ENCODE assay signal across 16 cellular contexts in the genomic region with DNA sequence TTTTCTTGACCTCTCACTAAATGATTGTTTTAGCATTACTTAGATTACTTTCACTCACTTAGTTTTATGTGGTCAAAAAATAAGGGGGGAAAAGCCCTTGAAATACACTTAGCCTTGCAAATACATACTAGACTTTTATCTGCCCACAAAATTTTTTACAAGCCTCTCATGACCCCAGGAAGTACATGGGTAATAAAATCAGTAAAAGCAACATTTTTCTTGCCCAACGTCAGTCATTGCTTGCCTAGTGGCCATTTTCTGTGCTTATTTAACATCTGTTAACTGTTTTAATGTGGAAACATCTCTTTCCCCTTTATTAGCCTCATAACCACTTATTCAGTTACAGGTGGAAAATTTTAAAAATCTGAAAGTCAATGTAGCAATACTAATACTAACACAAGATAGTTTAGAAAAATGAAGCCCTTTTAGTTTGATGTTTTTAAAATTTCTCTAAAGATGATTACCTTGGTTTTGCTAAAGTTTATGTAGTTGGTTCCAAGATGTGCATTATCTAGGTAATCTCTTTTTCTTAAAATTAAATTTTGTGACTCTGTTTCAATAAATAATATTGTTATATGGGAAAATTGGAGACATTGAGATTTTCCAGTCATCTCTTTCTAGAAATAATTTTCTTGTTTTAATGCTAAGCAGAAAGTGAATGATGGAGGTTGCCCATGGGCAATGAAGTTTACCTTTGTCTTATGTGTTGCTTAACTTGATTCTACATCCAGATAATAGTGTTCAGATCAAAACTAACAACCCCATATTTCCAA.
DNase-seq lines count a peak whose midpoint lies in the region; ATAC-seq and TF ChIP-seq lines count a peak whose summit lies in the region.
"Had no signal": no experiment of that assay in that cellular context is flagged by ENCODE, and none has a peak within 500 bp of the region (broad histone marks: within the 10 kb centered on the region; RNA-seq: fewer than 3 reads in every experiment).

No MANE protein-coding gene starts in this region.

- H3K23ac ChIP-seq in IMR-90 (ENCODE audit: low read depth, low read length) (no peak overlapping the region), mesenchymal stem cell (ENCODE audit: low read length in 2 of 2) (no peak overlapping the region), neuronal stem cell (ENCODE audit: low read depth, low read length, poor library complexity) (no peak overlapping the region)

- in situ Hi-C loops in IMR-90 (cut with MboI; ENCODE audit: low sequenced_read_pairs) = no loop called here

- no peak overlapping the region for H3K4me3 Mint-ChIP-seq in chondrocyte (ENCODE audit: unreplicated experiment)
- H3K4me3 Mint-ChIP-seq: activated naive CD4-positive, alpha-beta T cell treated with anti-CD3 and anti-CD28 coated beads, Interleukin-2, amount 50 U/mL, for 24 hours; CD8-positive, alpha-beta memory T cell had no signal

- H2AFZ ChIP-seq in IMR-90 (replicated peaks; ENCODE audit: low read length, poor library complexity) (no peak overlapping the region), mesenchymal stem cell (ENCODE audit: low read depth, low read length) (no peak overlapping the region), neuronal stem cell (ENCODE audit: low read length) (no peak overlapping the region)
- H2AFZ ChIP-seq: PC-9 had no signal

- H3K9ac ChIP-seq in IMR-90 (ENCODE audit: low read depth, low read length) (no peak overlapping the region), mesenchymal stem cell (ENCODE audit: low read length) (no peak overlapping the region), neuronal stem cell (ENCODE audit: low read depth, low read length, poor library complexity) (no peak overlapping the region)

- no peaks in the 10 kb centered on the region for H3K27me3 ChIP-seq in IMR-90 (ENCODE audit: control insufficient read depth, insufficient read depth, low read length)
- no peaks in the 10 kb centered on the region for H3K27me3 ChIP-seq in mesenchymal stem cell (ENCODE audit: control insufficient read depth in 1 of 2, insufficient read depth in 1 of 2, low read length in 2 of 2)
- no peaks in the 10 kb centered on the region for H3K27me3 ChIP-seq in neuronal stem cell (ENCODE audit: control insufficient read depth in 3 of 3, insufficient read depth in 3 of 3, low read depth in 1 of 3, low read length in 3 of 3)
- H3K27me3 ChIP-seq: transverse colon had no signal

- H4K5ac ChIP-seq in IMR-90 (ENCODE audit: low read depth, low read length) = no peak overlapping the region

- H3K56ac ChIP-seq in IMR-90 (ENCODE audit: extremely low read depth, insufficient read depth, low read length) = no peak overlapping the region

- H2AK9ac ChIP-seq in IMR-90 (replicated peaks; ENCODE audit: low read depth, low read length, poor library complexity) = no peak overlapping the region

- H3K4me1 ChIP-seq in IMR-90 (ENCODE audit: control insufficient read depth, insufficient read depth, low read length) (no peaks in the 10 kb centered on the region), mesenchymal stem cell (ENCODE audit: control insufficient read depth, insufficient read depth, low read depth, low read length) (peaks cover 3% of the 10 kb centered on the region), neuronal stem cell (ENCODE audit: control insufficient read depth in 2 of 2, insufficient read depth in 1 of 2, low read depth in 1 of 2, low read length in 2 of 2) (peaks cover 6 to 7% of the 10 kb centered on the region in 2 donors)

- TF ChIP-seq POLR2A in IMR-90 (IDR thresholded peaks at IDR 0.05; ENCODE audit: low read depth, low read length) = no peak

- H4K91ac ChIP-seq in IMR-90 (ENCODE audit: insufficient read depth, low read depth, low read length) (no peak overlapping the region), mesenchymal stem cell (ENCODE audit: low read length) (no peak overlapping the region), neuronal stem cell (ENCODE audit: low read depth, low read length, poor library complexity) (no peak overlapping the region)

- no peak overlapping the region for H3K18ac ChIP-seq in IMR-90 (ENCODE audit: low read depth, low read length)
- H3K18ac ChIP-seq in mesenchymal stem cell (ENCODE audit: low read depth in 1 of 2, low read length in 2 of 2) = no peak overlapping the region
- H3K18ac ChIP-seq in neuronal stem cell (ENCODE audit: low read length) = no peak overlapping the region

- no peak for ATAC-seq in IMR-90 (ENCODE audit: low read depth)
- ATAC-seq: A549 had no signal

- CTCF ChIA-PET in IMR-90 (lab: Yijun Ruan, JAX) = no interaction called here

- H3K36me3 Mint-ChIP-seq in chondrocyte (ENCODE audit: low read depth) = no peaks in the 10 kb centered on the region

- peaks cover 3% of the 10 kb centered on the region for H3K9me3 Mint-ChIP-seq in chondrocyte (ENCODE audit: low read depth)
- H3K9me3 Mint-ChIP-seq: activated naive CD4-positive, alpha-beta T cell treated with anti-CD3 and anti-CD28 coated beads, Interleukin-2, amount 50 U/mL, for 24 hours had no signal

- H3K14ac ChIP-seq in IMR-90 (replicated peaks; ENCODE audit: low read depth, low read length) (no peak overlapping the region), mesenchymal stem cell (ENCODE audit: low read length in 2 of 2) (no peak overlapping the region), neuronal stem cell (ENCODE audit: low read length) (no peak overlapping the region)

- H3K4me1 Mint-ChIP-seq in chondrocyte (ENCODE audit: low read depth) = peaks cover 17% of the 10 kb centered on the region
- H3K4me1 Mint-ChIP-seq: activated naive CD4-positive, alpha-beta T cell treated with anti-CD3 and anti-CD28 coated beads, Interleukin-2, amount 50 U/mL, for 24 hours had no signal

- H3K9me3 ChIP-seq in IMR-90 (ENCODE audit: control insufficient read depth, insufficient read depth, low read length) (no peaks in the 10 kb centered on the region), mesenchymal stem cell (ENCODE audit: control insufficient read depth, low read length) (no peaks in the 10 kb centered on the region), neuronal stem cell (replicated peaks in 1 of 2; ENCODE audit: control insufficient read depth in 2 of 2, insufficient read depth in 1 of 2, low read depth in 1 of 2, low read length in 2 of 2) (peaks cover 0 to 8% of the 10 kb centered on the region in 2 donors)
- H3K9me3 ChIP-seq: A549, transverse colon had no signal

- no peaks in the 10 kb centered on the region for H4K20me1 ChIP-seq in IMR-90 (ENCODE audit: insufficient read depth, low read length)

- H2BK5ac ChIP-seq in IMR-90 (ENCODE audit: low read depth, low read length, poor library complexity, severe bottlenecking) = no peak overlapping the region
- H2BK5ac ChIP-seq in mesenchymal stem cell (ENCODE audit: low read depth, low read length, poor library complexity, severe bottlenecking) = no peak overlapping the region
- no peak overlapping the region for H2BK5ac ChIP-seq in neuronal stem cell (ENCODE audit: low read length)

- no peaks in the 10 kb centered on the region for H3K79me1 ChIP-seq in IMR-90 (ENCODE audit: low read depth in 1 of 2, low read length in 2 of 2)
- H3K79me1 ChIP-seq in mesenchymal stem cell (replicated peaks; ENCODE audit: low read length, poor library complexity, severe bottlenecking) = no peaks in the 10 kb centered on the region
- H3K79me1 ChIP-seq in neuronal stem cell (ENCODE audit: low read depth, low read length) = no peaks in the 10 kb centered on the region

- H3K4me3 ChIP-seq in AG09309 (ENCODE audit: control insufficient read depth, low read depth, low read length) = no peak overlapping the region
- no peak overlapping the region for H3K4me3 ChIP-seq in IMR-90 (ENCODE audit: insufficient read depth, low read depth, low read length)
- H3K4me3 ChIP-seq in mesenchymal stem cell (ENCODE audit: insufficient read depth in 1 of 2, low read depth in 1 of 2, low read length in 2 of 2) = no peak overlapping the region
- no peak overlapping the region for H3K4me3 ChIP-seq in neuronal stem cell (ENCODE audit: low read length in 2 of 2)
- H3K4me3 ChIP-seq: A549, PC-9, transverse colon had no signal

- no peaks in the 10 kb centered on the region; the same call in 1 of the 2 replicates for H3K36me3 ChIP-seq in IMR-90 (ENCODE audit: control insufficient read depth, insufficient read depth, low read length)
- H3K36me3 ChIP-seq in mesenchymal stem cell (ENCODE audit: control insufficient read depth in 1 of 2, insufficient read depth in 2 of 2, low read depth in 1 of 2, low read length in 2 of 2) = peaks cover 0 to 1% of the 10 kb centered on the region in 2 experiments
- H3K36me3 ChIP-seq in neuronal stem cell (replicated peaks in 1 of 2; ENCODE audit: control insufficient read depth in 2 of 2, insufficient read depth in 2 of 2, low read length in 2 of 2) = peaks cover 0 to 59% of the 10 kb centered on the region in 2 donors
- H3K36me3 ChIP-seq: transverse colon had no signal

- no peak for TF ChIP-seq CTCF in AG09309 (IDR thresholded peaks at IDR 0.05; ENCODE audit: control insufficient read depth, insufficient read depth, low read depth, low read length, missing control alignments)
- no peak for TF ChIP-seq CTCF in IMR-90 (conservative IDR thresholded peaks at IDR 0.05; ENCODE audit: low read depth, low read length)
- TF ChIP-seq CTCF in chondrocyte (IDR thresholded peaks at IDR 0.05) = peak; percentile 10

- H3K9me1 ChIP-seq in IMR-90 (ENCODE audit: insufficient read depth, low read length) = no peaks in the 10 kb centered on the region

- H2BK120ac ChIP-seq in IMR-90 (ENCODE audit: low read depth, low read length) = no peak overlapping the region
- no peak overlapping the region for H2BK120ac ChIP-seq in mesenchymal stem cell (ENCODE audit: low read depth, low read length)
- H2BK120ac ChIP-seq in neuronal stem cell (ENCODE audit: low read depth, low read length) = no peak overlapping the region

- H3K4ac ChIP-seq in IMR-90 (ENCODE audit: low read depth, low read length) (no peak overlapping the region), mesenchymal stem cell (ENCODE audit: low read depth in 1 of 2, low read length in 2 of 2) (no peak overlapping the region), neuronal stem cell (ENCODE audit: low read length) (no peak overlapping the region)

- no TSS peak for BruUV-seq in IMR-90 (replicated peaks; lab: Mats Ljungman, UMichigan)

- H2BK15ac ChIP-seq in IMR-90 (ENCODE audit: low read depth, low read length) = no peak overlapping the region
- H2BK15ac ChIP-seq in mesenchymal stem cell (ENCODE audit: low read depth, poor library complexity, severe bottlenecking) = no peak overlapping the region
- no peak overlapping the region for H2BK15ac ChIP-seq in neuronal stem cell (ENCODE audit: low read length)

- no peak overlapping the region for H3K27ac Mint-ChIP-seq in chondrocyte (ENCODE audit: unreplicated experiment)
- H3K27ac Mint-ChIP-seq: activated naive CD4-positive, alpha-beta T cell treated with anti-CD3 and anti-CD28 coated beads, Interleukin-2, amount 50 U/mL, for 24 hours; CD8-positive, alpha-beta memory T cell had no signal

- H4K8ac ChIP-seq in IMR-90 (ENCODE audit: low read depth in 2 of 2, low read length in 2 of 2) (no peak overlapping the region), mesenchymal stem cell (ENCODE audit: low read length) (no peak overlapping the region), neuronal stem cell (ENCODE audit: low read depth, low read length) (no peak overlapping the region)

- H2AK5ac ChIP-seq in IMR-90 (ENCODE audit: low read depth, low read length) (no peak overlapping the region), mesenchymal stem cell (ENCODE audit: low read length, severe bottlenecking) (no peak overlapping the region), neuronal stem cell (ENCODE audit: low read depth, low read length) (no peak overlapping the region)

- intact Hi-C loops in IMR-90 (cut with micrococcal nuclease) = no loop called here

- no peaks in the 10 kb centered on the region for H3K27me3 Mint-ChIP-seq in chondrocyte (ENCODE audit: low read depth)
- H3K27me3 Mint-ChIP-seq: activated naive CD4-positive, alpha-beta T cell treated with anti-CD3 and anti-CD28 coated beads, Interleukin-2, amount 50 U/mL, for 24 hours; CD8-positive, alpha-beta memory T cell had no signal

- H2BK20ac ChIP-seq in IMR-90 (ENCODE audit: low read depth, low read length) = no peak overlapping the region

- H3K4me2 ChIP-seq in IMR-90 (ENCODE audit: low read depth, low read length) = no peak overlapping the region
- H3K4me2 ChIP-seq in mesenchymal stem cell (ENCODE audit: low read length, poor library complexity, severe bottlenecking) = no peak overlapping the region
- no peak overlapping the region for H3K4me2 ChIP-seq in neuronal stem cell (ENCODE audit: insufficient read depth, low read length, poor library complexity, severe bottlenecking)
- H3K4me2 ChIP-seq: A549, PC-9 had no signal

- WGBS in IMR-90 (ENCODE audit: extremely low coverage in 2 of 2, insufficient read length in 1 of 2), 2 experiments = no CpG with 5 or more reads among the region's 1 CpG
- no CpG with 5 or more reads among the region's 1 CpG for WGBS in mesenchymal stem cell
- no CpG with 5 or more reads among the region's 1 CpG for WGBS in neuronal stem cell (ENCODE audit: extremely low coverage in 2 of 2, insufficient read length in 2 of 2, insufficient replicate concordance in 1 of 2), 2 donors

- POLR2A ChIA-PET in IMR-90 (lab: Charles Lee; ENCODE audit: unreplicated experiment) = no interaction called here

- H2BK12ac ChIP-seq in mesenchymal stem cell (ENCODE audit: low read length in 2 of 2) (no peak overlapping the region), neuronal stem cell (ENCODE audit: low read length) (no peak overlapping the region)

- no peak for TF ChIP-seq RAD21 in IMR-90 (IDR thresholded peaks at IDR 0.05; ENCODE audit: low read length)

- DNase-seq in AG09309 (ENCODE audit: low read depth) = peak; percentile 55
- DNase-seq in IMR-90 = peak; percentile 2
- no peak for DNase-seq in chondrocyte (ENCODE audit: low spot score)
- peak; percentile 5 for DNase-seq in mesenchymal stem cell
- no peak for DNase-seq in activated CD4-positive, alpha-beta T cell treated with anti-CD3 and anti-CD28 coated beads, Interleukin-2, amount 50 U/mL, for 48 hours
- DNase-seq in activated gamma-delta T cell (lab: John Stamatoyannopoulos, UW) = no peak
- no peak for DNase-seq in neuronal stem cell (ENCODE audit: low spot score)
- DNase-seq in HPDE6-E6E7 (ENCODE audit: extremely low spot score) = no peak
- DNase-seq: activated T-cell treated with anti-CD3 and anti-CD28 coated beads, Interleukin-2, amount 50 U/mL, for 1 hour; CD8-positive, alpha-beta memory T cell; effector memory CD4-positive, alpha-beta T cell; NCI-H1930; PC-9; transverse colon had no signal

- H3K27ac ChIP-seq in IMR-90 (ENCODE audit: insufficient read depth, low read length) (no peak overlapping the region), mesenchymal stem cell (ENCODE audit: low read length, poor library complexity, severe bottlenecking) (peak overlapping the region; percentile 61), neuronal stem cell (replicated peaks; ENCODE audit: low read length) (no peak overlapping the region)
- H3K27ac ChIP-seq: A549, PC-9, transverse colon had no signal

- dilution Hi-C loops in IMR-90 (cut with HindIII; ENCODE audit: low sequenced_read_pairs, unreplicated experiment) = no loop called here

Comparison
In these comparisons a context has a peak if more than half of its experiments do, and no peak if none do; other contexts are left out.
1. DNase-seq: peak in AG09309 (single experiment), IMR-90 (single experiment) and mesenchymal stem cell (single experiment); none in chondrocyte (single experiment), activated CD4-positive, alpha-beta T cell treated with anti-CD3 and anti-CD28 coated beads, Interleukin-2, amount 50 U/mL, for 48 hours (0 of 2), activated gamma-delta T cell (single experiment), neuronal stem cell (single experiment) and HPDE6-E6E7 (single experiment).